ENCODE assay signal across 26 cellular contexts in genomic region chr3:50383750-50384149, GRCh38. TPM values are rescaled to one million over a fixed set of nuclear protein-coding genes. Genes with fewer than 3 reads are reported as not detected.
"Had no signal": no experiment of that assay in that cellular context is flagged by ENCODE, and none has a peak within 500 bp of the region (broad histone marks: within the 10 kb centered on the region; RNA-seq: fewer than 3 reads in every experiment).

No MANE protein-coding gene starts in this region.

- H3K4me3 ChIP-seq: ascending aorta, cardiac muscle cell, Peyer's patch had no signal

- H3K9me3 Mint-ChIP-seq: activated B cell treated with CpG ODN at 0.5 μM for 24 hours; activated CD4-positive, alpha-beta memory T cell treated with anti-CD3 and anti-CD28 coated beads for 36 hours; activated CD4-positive, alpha-beta T cell treated with anti-CD3 and anti-CD28 coated beads, Interleukin-2, amount 10 ng/mL, durations not matched to agents 7 days and 5 days; activated naive CD4-positive, alpha-beta T cell treated with anti-CD3 and anti-CD28 coated beads, Interleukin-2, amount 50 U/mL, for 72 hours; activated naive CD8-positive, alpha-beta T cell treated with anti-CD3 and anti-CD28 coated beads, Interleukin-2, amount 50 U/mL, for 24 hours; activated T-cell treated with anti-CD3 and anti-CD28 coated beads, Interleukin-2, amount 50 U/mL, for 4 hours had no signal

- H3K27me3 Mint-ChIP-seq: activated B cell treated with CpG ODN at 0.5 μM for 24 hours; activated CD4-positive, alpha-beta memory T cell treated with anti-CD3 and anti-CD28 coated beads for 36 hours; activated naive CD8-positive, alpha-beta T cell treated with anti-CD3 and anti-CD28 coated beads, Interleukin-2, amount 50 U/mL, for 24 hours; brain; T-helper 17 cell had no signal

- H3K4me3 Mint-ChIP-seq: activated B cell treated with CpG ODN at 0.5 μM for 24 hours; activated CD4-positive, alpha-beta memory T cell treated with anti-CD3 and anti-CD28 coated beads for 36 hours; activated CD4-positive, alpha-beta T cell treated with anti-CD3 and anti-CD28 coated beads, Interleukin-2, amount 10 ng/mL, durations not matched to agents 7 days and 5 days; activated naive CD8-positive, alpha-beta T cell treated with anti-CD3 and anti-CD28 coated beads, Interleukin-2, amount 50 U/mL, for 24 hours; activated T-cell treated with anti-CD3 and anti-CD28 coated beads, Interleukin-2, amount 50 U/mL, for 4 hours; brain; T-helper 17 cell had no signal

- H3K27me3 ChIP-seq: ascending aorta, cardiac muscle cell, Peyer's patch had no signal

- DNase-seq: activated B cell treated with CpG ODN at 0.5 μM for 24 hours; activated CD4-positive, alpha-beta memory T cell treated with anti-CD3 and anti-CD28 coated beads for 36 hours; activated CD4-positive, alpha-beta T cell treated with anti-CD3 and anti-CD28 coated beads, Interleukin-2, amount 10 ng/mL, durations not matched to agents 7 days and 5 days; activated CD8-positive, alpha-beta memory T cell treated with anti-CD3 and anti-CD28 coated beads for 24 hours; activated effector memory CD4-positive, alpha-beta T cell treated with anti-CD3 and anti-CD28 coated beads, Interleukin-2, amount 50 U/mL, for 16 hours; activated naive CD4-positive, alpha-beta T cell treated with Interleukin-2 at 50 U/mL for 16 hours; activated naive CD8-positive, alpha-beta T cell treated with anti-CD3 and anti-CD28 coated beads, Interleukin-2, amount 50 U/mL, for 24 hours; activated T-cell treated with anti-CD3 and anti-CD28 coated beads, Interleukin-2, amount 50 U/mL, for 4 hours; amniotic stem cell; MM.1S; NCI-H1105; NCI-H1436; NCI-H1694 treated with DMSO at 0.1 percent for 48 hours; NCI-H2029 treated with DMSO at 0.1 percent for 48 hours; NCI-H345; NCI-H510A; NCI-H526 treated with DMSO at 0.1 percent for 48 hours; Peyer's patch; SIG-M5; T-helper 17 cell; T-helper 9 cell had no signal

- H3K27ac ChIP-seq: cardiac muscle cell, Peyer's patch had no signal

- FAIRE-seq: TTC549 had no signal

- H3K36me3 ChIP-seq: ascending aorta, cardiac muscle cell, Peyer's patch had no signal

- H3K36me3 Mint-ChIP-seq: activated CD4-positive, alpha-beta memory T cell treated with anti-CD3 and anti-CD28 coated beads for 36 hours; activated naive CD4-positive, alpha-beta T cell treated with anti-CD3 and anti-CD28 coated beads, Interleukin-2, amount 50 U/mL, for 72 hours; brain had no signal

- H3K4me1 Mint-ChIP-seq: activated B cell treated with CpG ODN at 0.5 μM for 24 hours; activated CD4-positive, alpha-beta T cell treated with anti-CD3 and anti-CD28 coated beads, Interleukin-2, amount 10 ng/mL, durations not matched to agents 7 days and 5 days; activated naive CD8-positive, alpha-beta T cell treated with anti-CD3 and anti-CD28 coated beads, Interleukin-2, amount 50 U/mL, for 24 hours; T-helper 17 cell had no signal

- H3K4me1 ChIP-seq: Peyer's patch had no signal

- H3K27ac Mint-ChIP-seq: activated B cell treated with CpG ODN at 0.5 μM for 24 hours; activated CD4-positive, alpha-beta memory T cell treated with anti-CD3 and anti-CD28 coated beads for 36 hours; activated CD4-positive, alpha-beta T cell treated with anti-CD3 and anti-CD28 coated beads, Interleukin-2, amount 10 ng/mL, durations not matched to agents 7 days and 5 days; activated naive CD4-positive, alpha-beta T cell treated with anti-CD3 and anti-CD28 coated beads, Interleukin-2, amount 50 U/mL, for 72 hours; activated naive CD8-positive, alpha-beta T cell treated with anti-CD3 and anti-CD28 coated beads, Interleukin-2, amount 50 U/mL, for 24 hours; T-helper 17 cell had no signal

- ATAC-seq: activated naive CD4-positive, alpha-beta T cell treated with anti-CD3 and anti-CD28 coated beads, Interleukin-2, amount 50 U/mL, for 72 hours; activated naive CD8-positive, alpha-beta T cell treated with anti-CD3 and anti-CD28 coated beads, Interleukin-2, amount 50 U/mL, for 24 hours; activated T-cell treated with anti-CD3 and anti-CD28 coated beads, Interleukin-2, amount 50 U/mL, for 4 hours; T-helper 17 cell had no signal

RNA-seq across cellular contexts. Expression of gene ZMYND10, which starts 38.2 kb away (rescaled TPM):
- total RNA-seq: ascending aorta had no signal
